In genomic region chr16:87288753-87289362, GRCh38 we compare ENCODE assay signal across 1 cellular context.
TF ChIP-seq lines count a peak whose summit lies in the region.

No MANE protein-coding gene starts in this region.

TF ChIP-seq in K562, 482 proteins besides CTCF, POLR2A, EP300 and RAD21 (continued from another document):
- TF ChIP-seq SIN3A (IDR thresholded peaks at IDR 0.05; ENCODE audit: borderline replicate concordance in 2 of 2, control insufficient read depth in 1 of 2, low read depth in 2 of 2, low read length in 2 of 2) (no peak), TAF1 (IDR thresholded peaks at IDR 0.05; ENCODE audit: control insufficient read depth, extremely low read depth, insufficient read depth, low read length, severe bottlenecking) (no peak), BRF1 (IDR thresholded peaks at IDR 0.05; ENCODE audit: borderline replicate concordance, extremely low read depth, insufficient read length) (no peak), DPF2 (IDR thresholded peaks at IDR 0.05) (no peak), HMG20B (CRISPR knock-in tag; IDR thresholded peaks at IDR 0.05) (no peak), YBX1 (IDR thresholded peaks at IDR 0.05) (no peak), IRF2 (CRISPR knock-in tag; IDR thresholded peaks at IDR 0.05) (no peak)
- TF ChIP-seq, protein P1, sequence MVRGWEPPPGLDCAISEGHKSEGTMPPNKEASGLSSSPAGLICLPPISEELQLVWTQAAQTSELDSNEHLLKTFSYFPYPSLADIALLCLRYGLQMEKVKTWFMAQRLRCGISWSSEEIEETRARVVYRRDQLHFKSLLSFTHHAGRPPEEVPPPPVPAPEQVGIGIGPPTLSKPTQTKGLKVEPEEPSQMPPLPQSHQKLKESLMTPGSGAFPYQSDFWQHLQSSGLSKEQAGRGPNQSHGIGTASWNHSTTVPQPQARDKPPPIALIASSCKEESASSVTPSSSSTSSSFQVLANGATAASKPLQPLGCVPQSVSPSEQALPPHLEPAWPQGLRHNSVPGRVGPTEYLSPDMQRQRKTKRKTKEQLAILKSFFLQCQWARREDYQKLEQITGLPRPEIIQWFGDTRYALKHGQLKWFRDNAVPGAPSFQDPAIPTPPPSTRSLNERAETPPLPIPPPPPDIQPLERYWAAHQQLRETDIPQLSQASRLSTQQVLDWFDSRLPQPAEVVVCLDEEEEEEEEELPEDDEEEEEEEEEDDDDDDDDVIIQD (CRISPR knock-in tag; IDR thresholded peaks at IDR 0.05): no peak
